13 cellular contexts compared by ENCODE assay signal in the genomic region with DNA sequence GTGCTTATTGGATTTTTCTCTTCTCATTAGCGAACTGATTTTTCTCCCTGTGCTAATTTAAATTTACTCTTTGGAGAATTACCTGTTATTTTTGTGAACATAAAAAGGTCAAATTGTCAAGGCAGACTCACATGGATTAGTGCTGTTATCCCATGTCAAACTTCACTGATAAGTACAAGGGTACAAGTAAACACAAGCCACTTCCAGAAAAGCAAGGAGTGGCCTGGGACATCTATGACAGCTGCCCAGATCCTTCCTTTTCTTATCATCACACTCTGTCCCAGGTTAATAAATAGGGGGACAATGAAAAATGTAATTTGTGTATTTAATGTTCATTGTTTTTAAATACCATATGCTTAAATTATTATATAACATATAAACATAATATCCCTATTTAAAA.
DNase-seq lines count a peak whose midpoint lies in the region; ATAC-seq and TF ChIP-seq lines count a peak whose summit lies in the region.
"Had no signal": no experiment of that assay in that cellular context is flagged by ENCODE, and none has a peak within 500 bp of the region (broad histone marks: within the 10 kb centered on the region; RNA-seq: fewer than 3 reads in every experiment).

No MANE protein-coding gene starts in this region.

- H3K4me3 Mint-ChIP-seq in Caco-2 (ENCODE audit: unreplicated experiment): peak overlapping the region; percentile 82
- H3K4me3 Mint-ChIP-seq: CD4-positive, CD25-positive, alpha-beta regulatory T cell; HFFc6 had no signal

- no peak overlapping the region for H3K4me3 ChIP-seq in Caco-2 (ENCODE audit: low read depth, low read length)
- peak overlapping the region; percentile 61 for H3K4me3 ChIP-seq in epithelial cell of proximal tubule (ENCODE audit: low read depth, low read length)
- no peak overlapping the region for H3K4me3 ChIP-seq in right cardiac atrium (ENCODE audit: low read length)
- H3K4me3 ChIP-seq in psoas muscle: peak overlapping the region; percentile 45
- H3K4me3 ChIP-seq: BLaER1 treated with 17β-estradiol and CSF1 and Interleukin-3, amounts not matched to agents 10 nM and 100 nM had no signal

- H3K27ac ChIP-seq in right cardiac atrium (ENCODE audit: low read length) (no peak overlapping the region), psoas muscle (no peak overlapping the region)
- H3K27ac ChIP-seq: BLaER1 treated with 17β-estradiol and CSF1 and Interleukin-3, amounts not matched to agents 10 nM and 100 nM had no signal

- DNase-seq in Caco-2 (no peak), epithelial cell of proximal tubule (ENCODE audit: low read depth) (no peak), right cardiac atrium (no peak), psoas muscle (no peak)
- DNase-seq in activated CD4-positive, CD25-positive, alpha-beta regulatory T cell treated with anti-CD3 and anti-CD28 coated beads, Interleukin-2, amount 50 U/mL, for 72 hours: no peak
- DNase-seq: ACHN; CD4-positive, CD25-positive, alpha-beta regulatory T cell; DMS79; HCEC 1CT; HFFc6 had no signal

- peaks cover 9% of the 10 kb centered on the region for H3K4me1 Mint-ChIP-seq in Caco-2 (ENCODE audit: low read depth, unreplicated experiment)
- H3K4me1 Mint-ChIP-seq: CD4-positive, CD25-positive, alpha-beta regulatory T cell had no signal

- H3K4me1 ChIP-seq in Caco-2 (peaks cover 20% of the 10 kb centered on the region), right cardiac atrium (ENCODE audit: control insufficient read depth, insufficient read depth, low read length) (peaks cover 2% of the 10 kb centered on the region), psoas muscle (no peaks in the 10 kb centered on the region)
- H3K4me1 ChIP-seq: BLaER1 treated with 17β-estradiol and CSF1 and Interleukin-3, amounts not matched to agents 10 nM and 100 nM had no signal

- POLR2A ChIA-PET in Caco-2 (lab: Charles Lee): no interaction called here

- H3K36me3 ChIP-seq in Caco-2 (ENCODE audit: control insufficient read depth, insufficient read depth, low read length) (no peaks in the 10 kb centered on the region), psoas muscle (ENCODE audit: insufficient read depth in 1 of 2, low read depth in 1 of 2) (no peaks in the 10 kb centered on the region)
- H3K36me3 ChIP-seq: BLaER1 treated with 17β-estradiol and CSF1 and Interleukin-3, amounts not matched to agents 10 nM and 100 nM had no signal

- ATAC-seq in right cardiac atrium: peak; percentile 62 to 63
- peak in 1 of 4 donors; percentile 72 for ATAC-seq in psoas muscle
- no peak for ATAC-seq in GM18867 (IDR thresholded peaks at IDR 0.05; ENCODE audit: unreplicated experiment)
- no peak for ATAC-seq in GM21381 (IDR thresholded peaks at IDR 0.05; ENCODE audit: unreplicated experiment)

- TF ChIP-seq CTCF in Caco-2 (IDR thresholded peaks at IDR 0.05; ENCODE audit: insufficient read depth in 1 of 2, low read depth in 1 of 2, low read length in 1 of 2, severe bottlenecking in 1 of 2, unreplicated experiment in 1 of 2) (no peak), epithelial cell of proximal tubule (conservative IDR thresholded peaks at IDR 0.05; ENCODE audit: low read depth, low read length) (no peak), psoas muscle (IDR thresholded peaks at IDR 0.05) (no peak)

- intact Hi-C loops in Caco-2 (cut with micrococcal nuclease; ENCODE audit: unreplicated experiment) (loop anchor here (2.0 to 10.0 kb wide), 5 partner anchors 15 to 653 kb away; no protein-coding TSS in a partner anchor), right cardiac atrium (cut with DNase I) (no loop called here), psoas muscle (cut with DNase I) (no loop called here)

- no peaks in the 10 kb centered on the region for H3K27me3 ChIP-seq in Caco-2 (replicated peaks; ENCODE audit: control insufficient read depth, insufficient read depth, low read length)
- no peaks in the 10 kb centered on the region for H3K27me3 ChIP-seq in right cardiac atrium (ENCODE audit: control insufficient read depth, insufficient read depth)
- H3K27me3 ChIP-seq in psoas muscle (ENCODE audit: insufficient read depth in 3 of 3, low read length in 2 of 3): no peaks in the 10 kb centered on the region
- H3K27me3 ChIP-seq: BLaER1 treated with 17β-estradiol and CSF1 and Interleukin-3, amounts not matched to agents 10 nM and 100 nM had no signal

- H3K9me3 ChIP-seq in Caco-2 (no peaks in the 10 kb centered on the region), right cardiac atrium (ENCODE audit: control insufficient read depth, low read length) (no peaks in the 10 kb centered on the region), psoas muscle (no peaks in the 10 kb centered on the region)

- no peaks in the 10 kb centered on the region for H3K27me3 Mint-ChIP-seq in Caco-2 (ENCODE audit: insufficient read depth, unreplicated experiment)

- CTCF ChIA-PET in Caco-2 (lab: Charles Lee): no interaction called here

- no peaks in the 10 kb centered on the region for H3K36me3 Mint-ChIP-seq in Caco-2 (ENCODE audit: insufficient read depth, unreplicated experiment)
- H3K36me3 Mint-ChIP-seq: CD4-positive, CD25-positive, alpha-beta regulatory T cell had no signal

- BruUV-seq in Caco-2 (replicated peaks; lab: Mats Ljungman, UMichigan): no TSS peak

- H3K27ac Mint-ChIP-seq in Caco-2 (ENCODE audit: unreplicated experiment): no peak overlapping the region
- H3K27ac Mint-ChIP-seq: CD4-positive, CD25-positive, alpha-beta regulatory T cell; HFFc6 had no signal

- WGBS in right cardiac atrium: 93% methylated on average over 1 of the region's 1 CpG
- 94 to 100% (median 98%) methylated on average over 1 of the region's 1 CpG for WGBS in psoas muscle, 3 donors

- H3K9me3 Mint-ChIP-seq in Caco-2 (ENCODE audit: unreplicated experiment): peaks cover 7% of the 10 kb centered on the region
- H3K9me3 Mint-ChIP-seq: HFFc6 had no signal

Comparison
In these comparisons a context has a peak if more than half of its experiments do, and no peak if none do; other contexts are left out.
1. H3K4me3 ChIP-seq: peak in epithelial cell of proximal tubule (single experiment) and psoas muscle (single experiment); none in Caco-2 (single experiment) and right cardiac atrium (single experiment).
2. ATAC-seq: peak in right cardiac atrium (2 of 2); none in GM18867 (single experiment) and GM21381 (single experiment).